1 cellular context compared by ENCODE assay signal in genomic region chr7:151366872-151367207, GRCh38.
TF ChIP-seq lines count a peak whose summit lies in the region.

No MANE protein-coding gene starts in this region.

TF ChIP-seq in IMR-90, 13 proteins besides CTCF, POLR2A, EP300 and RAD21 (continued from another document):
- TF ChIP-seq MAFK (IDR thresholded peaks at IDR 0.05; ENCODE audit: low read depth, low read length) (0 out of 2 replicates have a peak, but pooled peaks have one; percentile 5), BHLHE40 (IDR thresholded peaks at IDR 0.05; ENCODE audit: low read depth, low read length) (0 out of 2 replicates have a peak, but pooled peaks have one; percentile 27), MAZ (IDR thresholded peaks at IDR 0.05; ENCODE audit: borderline replicate concordance, low read depth, low read length) (no peak), RFX5 (IDR thresholded peaks at IDR 0.05; ENCODE audit: low read depth, low read length) (no peak), SMC3 (IDR thresholded peaks at IDR 0.05; ENCODE audit: low read depth, low read length) (no peak), RCOR1 (IDR thresholded peaks at IDR 0.05; ENCODE audit: insufficient replicate concordance, low read length) (peak; percentile 53), NFE2L2 (IDR thresholded peaks at IDR 0.05; ENCODE audit: low read depth, low read length) (no peak), CHD1 (IDR thresholded peaks at IDR 0.05; ENCODE audit: low read depth, low read length) (no peak), FOS (IDR thresholded peaks at IDR 0.05; ENCODE audit: low read depth, low read length) (peak; percentile 6; the same call in 1 of the 2 replicates), MXI1 (IDR thresholded peaks at IDR 0.05; ENCODE audit: borderline replicate concordance, low read depth, low read length) (no peak), USF2 (IDR thresholded peaks at IDR 0.05; ENCODE audit: low read depth, low read length) (no peak), ELK1 (IDR thresholded peaks at IDR 0.05; ENCODE audit: borderline replicate concordance, low read depth, low read length) (no peak)
